ENCODE assay signal across 26 cellular contexts in the genomic region with DNA sequence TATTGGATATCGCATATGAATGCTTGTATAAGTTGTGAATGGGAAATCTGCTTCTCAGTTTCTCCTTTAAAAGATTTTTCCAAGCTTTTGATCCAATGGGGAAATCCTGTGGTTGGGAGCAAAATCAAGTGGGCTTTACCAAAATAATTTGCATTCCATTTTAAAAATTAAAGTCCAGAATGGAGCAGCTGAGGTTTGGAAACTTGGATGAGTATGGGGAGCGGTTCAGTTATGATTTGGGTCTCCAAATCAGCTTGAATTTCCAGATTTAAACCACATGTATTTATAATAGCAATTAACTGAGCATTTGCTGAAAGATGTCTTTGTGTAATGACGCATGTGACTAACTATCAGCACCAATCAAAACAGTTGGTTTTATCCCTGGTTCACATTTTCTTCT.
"Had no signal": no experiment of that assay in that cellular context is flagged by ENCODE, and none has a peak within 500 bp of the region (broad histone marks: within the 10 kb centered on the region; RNA-seq: fewer than 3 reads in every experiment).

No MANE protein-coding gene starts in this region.

- H3K9me3 ChIP-seq: adrenal gland, body of pancreas had no signal

- H3K36me3 ChIP-seq: adrenal gland had no signal

- ATAC-seq: activated T-helper 17 cell treated with anti-CD3 and anti-CD28 coated beads, Interleukin-2, amount 50 U/mL, for 72 hours; body of pancreas; Right ventricle myocardium inferior; T-cell had no signal

- FAIRE-seq: bronchial epithelial cell had no signal

- H3K27ac ChIP-seq: adrenal gland, body of pancreas, SK-N-MC, VCaP had no signal

- DNase-seq: activated CD4-positive, alpha-beta memory T cell treated with anti-CD3 and anti-CD28 coated beads for 36 hours; activated CD4-positive, alpha-beta T cell treated with anti-CD3 and anti-CD28 coated beads, Interleukin-2, amount 10 ng/mL, durations not matched to agents 7 days and 5 days; activated CD4-positive, CD25-positive, alpha-beta regulatory T cell; activated gamma-delta T cell; activated naive CD4-positive, alpha-beta T cell treated with anti-CD3 and anti-CD28 coated beads for 36 hours; activated naive CD8-positive, alpha-beta T cell treated with anti-CD3 and anti-CD28 coated beads for 36 hours; activated T-cell treated with anti-CD3 and anti-CD28 coated beads for 4 hours; activated T-cell treated with anti-CD3 and anti-CD28 coated beads, Interleukin-2, amount 50 U/mL, for 48 hours; adrenal gland; anterior cingulate cortex; central memory CD4-positive, alpha-beta T cell; NCI-H1048; NCI-H146; NCI-H187 treated with DMSO at 0.1 percent for 48 hours; NCI-H2171; NCI-H2227 treated with DMSO at 0.1 percent for 48 hours; NCI-H446 treated with DMSO at 0.1 percent for 48 hours; NCI-H524 treated with DMSO at 0.1 percent for 48 hours; NCI-H82; T-cell had no signal

- H3K4me3 ChIP-seq: adrenal gland, body of pancreas, SK-N-MC had no signal

- H3K27me3 ChIP-seq: adrenal gland, body of pancreas had no signal

- H3K4me1 ChIP-seq: adrenal gland, body of pancreas had no signal
